Comparison of ENCODE assay signal across 8 cellular contexts in the genomic region with DNA sequence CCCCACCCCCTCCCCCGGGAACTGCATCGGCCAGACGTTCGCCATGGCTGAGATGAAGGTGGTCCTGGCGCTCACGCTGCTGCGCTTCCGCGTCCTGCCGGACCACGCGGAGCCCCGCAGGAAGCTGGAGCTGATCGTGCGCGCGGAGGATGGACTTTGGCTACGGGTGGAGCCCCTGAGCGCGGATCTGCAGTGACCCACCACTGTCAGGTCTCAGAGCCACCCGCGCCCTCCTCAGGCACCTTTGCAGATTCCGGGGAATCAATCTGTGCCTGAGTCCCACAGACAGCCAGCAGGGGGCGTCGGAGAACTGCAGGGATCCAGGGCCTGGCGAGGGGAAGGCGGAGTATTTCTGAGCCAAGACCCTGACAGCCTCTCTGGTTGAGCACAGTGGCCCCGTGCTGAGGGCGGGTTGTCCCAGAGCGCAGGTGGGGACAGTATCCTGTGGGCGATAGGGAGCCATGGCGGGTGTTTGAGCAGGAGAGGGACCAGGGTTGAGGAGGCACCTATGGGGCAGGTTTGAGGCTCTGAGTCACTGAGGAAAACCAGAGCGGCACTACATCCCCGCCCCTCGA. TPM values are rescaled to one million over a fixed set of nuclear protein-coding genes. Genes with fewer than 3 reads are reported as not detected.
DNase-seq lines count a peak whose midpoint lies in the region; ATAC-seq and TF ChIP-seq lines count a peak whose summit lies in the region.

No MANE protein-coding gene starts in this region.

- peak; percentile 77 for TF ChIP-seq CTCF in AG04450 (IDR thresholded peaks at IDR 0.05; ENCODE audit: low read depth, low read length)
- peak; percentile 94 for TF ChIP-seq CTCF in GM20000 (IDR thresholded peaks at IDR 0.05; ENCODE audit: extremely low read depth, missing control alignments)
- TF ChIP-seq CTCF in endodermal cell (conservative IDR thresholded peaks at IDR 0.05) = peak; percentile 74
- TF ChIP-seq CTCF in mucosa of descending colon (IDR thresholded peaks at IDR 0.05) = peak; percentile 68

- 60 to 70% methylated on average over 4 to 35 of the region's 35 CpGs for WGBS in endodermal cell (ENCODE audit: insufficient coverage in 1 of 2, insufficient read length in 1 of 2), 2 experiments

- H3K9me3 Mint-ChIP-seq in activated CD8-positive, alpha-beta memory T cell treated with anti-CD3 and anti-CD28 coated beads, Interleukin-2, amount 10 ng/mL, durations not matched to agents 7 days and 5 days (ENCODE audit: low read depth) = no peaks in the 10 kb centered on the region
- peaks cover 80% of the 10 kb centered on the region for H3K9me3 Mint-ChIP-seq in endodermal cell

- H3K27ac ChIP-seq in AG04450 (ENCODE audit: low read depth, low read length) (no peak overlapping the region), endodermal cell (ENCODE audit: low read depth, low read length) (no peak overlapping the region)

- H3K27me3 Mint-ChIP-seq in activated CD8-positive, alpha-beta memory T cell treated with anti-CD3 and anti-CD28 coated beads, Interleukin-2, amount 10 ng/mL, durations not matched to agents 7 days and 5 days = peaks cover 30% of the 10 kb centered on the region
- H3K27me3 Mint-ChIP-seq in endodermal cell (ENCODE audit: insufficient read depth) = peaks cover 2% of the 10 kb centered on the region

- H3K36me3 ChIP-seq in endodermal cell (ENCODE audit: control insufficient read depth, insufficient read depth, low read length) = no peaks in the 10 kb centered on the region
- no peaks in the 10 kb centered on the region for H3K36me3 ChIP-seq in mucosa of descending colon (ENCODE audit: low read depth)

- no peaks in the 10 kb centered on the region for H3K36me3 Mint-ChIP-seq in activated CD8-positive, alpha-beta memory T cell treated with anti-CD3 and anti-CD28 coated beads, Interleukin-2, amount 10 ng/mL, durations not matched to agents 7 days and 5 days
- no peaks in the 10 kb centered on the region for H3K36me3 Mint-ChIP-seq in endodermal cell (ENCODE audit: low read depth)

- peaks cover 3% of the 10 kb centered on the region for H3K4me1 Mint-ChIP-seq in activated CD8-positive, alpha-beta memory T cell treated with anti-CD3 and anti-CD28 coated beads, Interleukin-2, amount 10 ng/mL, durations not matched to agents 7 days and 5 days
- no peaks in the 10 kb centered on the region for H3K4me1 Mint-ChIP-seq in endodermal cell

- H3K9me3 ChIP-seq in AG04450 (ENCODE audit: control insufficient read depth, insufficient read depth, low read length) = peaks cover 6% of the 10 kb centered on the region; the same call in 1 of the 2 replicates
- peaks cover 40% of the 10 kb centered on the region for H3K9me3 ChIP-seq in endodermal cell (ENCODE audit: control insufficient read depth, low read length)
- H3K9me3 ChIP-seq in mucosa of descending colon = no peaks in the 10 kb centered on the region

- H3K27me3 ChIP-seq in AG04450 (ENCODE audit: control insufficient read depth, insufficient read depth, low read length) = peaks cover 2% of the 10 kb centered on the region
- no peaks in the 10 kb centered on the region for H3K27me3 ChIP-seq in endodermal cell (ENCODE audit: control insufficient read depth, insufficient read depth, low read length, poor library complexity, severe bottlenecking)

- peak; percentile 13 for DNase-seq in AG04450 (ENCODE audit: low read depth, low spot score)
- DNase-seq in GM20000 (ENCODE audit: low spot score) = peak; percentile 81
- peak; percentile 77 for DNase-seq in NOMO-1 treated with dmso at 0.1 percent for 144 hours (lab: John Stamatoyannopoulos, UW; ENCODE audit: unreplicated experiment)
- DNase-seq in activated CD8-positive, alpha-beta memory T cell treated with anti-CD3 and anti-CD28 coated beads, Interleukin-2, amount 10 ng/mL, durations not matched to agents 7 days and 5 days = peak; percentile 85
- DNase-seq in endodermal cell = peak; percentile 97
- DNase-seq in mucosa of descending colon = peak; percentile 79 to 91 (median 86)
- DNase-seq in stimulated activated CD8-positive, alpha-beta memory T cell treated with anti-CD3 and anti-CD28 coated beads, Interleukin-4, amount 100 ng/mL, for 48 hours = peak; percentile 96

- H3K4me3 Mint-ChIP-seq in activated CD8-positive, alpha-beta memory T cell treated with anti-CD3 and anti-CD28 coated beads, Interleukin-2, amount 10 ng/mL, durations not matched to agents 7 days and 5 days = peak overlapping the region; percentile 35
- H3K4me3 Mint-ChIP-seq in endodermal cell = no peak overlapping the region

- H3K4me3 ChIP-seq in AG04450 (ENCODE audit: low read depth, low read length) (peak overlapping the region; percentile 13; the same call in 1 of the 2 replicates), endodermal cell (ENCODE audit: low read length) (no peak overlapping the region), mucosa of descending colon (no peak overlapping the region)

- POLR2A ChIA-PET in AG04450 (lab: Yijun Ruan, JAX) = no interaction called here

- CTCF ChIA-PET in AG04450 (lab: Charles Lee) = no interaction called here
- CTCF ChIA-PET in activated CD8-positive, alpha-beta memory T cell treated with anti-CD3 and anti-CD28 coated beads, Interleukin-2, amount 10 ng/mL, durations not matched to agents 7 days and 5 days (lab: Charles Lee) = no interaction called here

- H3K9ac ChIP-seq in endodermal cell (ENCODE audit: extremely low read depth, low read length, poor library complexity, severe bottlenecking) = no peak overlapping the region

- H3K27ac Mint-ChIP-seq in activated CD8-positive, alpha-beta memory T cell treated with anti-CD3 and anti-CD28 coated beads, Interleukin-2, amount 10 ng/mL, durations not matched to agents 7 days and 5 days = no peak overlapping the region
- H3K27ac Mint-ChIP-seq in endodermal cell = no peak overlapping the region

- intact Hi-C loops in mucosa of descending colon (cut with DNase I, micrococcal nuclease) = no loop called here

- peak; percentile 96 for ATAC-seq in activated CD8-positive, alpha-beta memory T cell treated with anti-CD3 and anti-CD28 coated beads, Interleukin-2, amount 10 ng/mL, durations not matched to agents 7 days and 5 days
- ATAC-seq in mucosa of descending colon = peak; percentile 93
- ATAC-seq in HG03135 (IDR thresholded peaks at IDR 0.05; ENCODE audit: unreplicated experiment) = no peak

- H3K4me1 ChIP-seq in endodermal cell (ENCODE audit: control insufficient read depth, insufficient read depth, low read length) (no peaks in the 10 kb centered on the region), mucosa of descending colon (ENCODE audit: low read depth) (no peaks in the 10 kb centered on the region)

RNA-seq across cellular contexts. Expression of a gene that starts 30.4 kb away (rescaled TPM):
- not detected in 2 replicates for polyA plus RNA-seq in AG04450 (2011; rRNA removed)
- polyA minus RNA-seq in AG04450 (2011; rRNA and poly(A)+ RNA removed) = not detected in 2 replicates
- not detected for total RNA-seq in activated CD8-positive, alpha-beta memory T cell treated with anti-CD3 and anti-CD28 coated beads, Interleukin-2, amount 10 ng/mL, durations not matched to agents 7 days and 5 days
- total RNA-seq in endodermal cell (not detected), mucosa of descending colon (not detected)
- not detected for polyA plus RNA-seq in endodermal cell (2013, experiment 1 of 2)
- polyA plus RNA-seq in endodermal cell (2013, experiment 2 of 2) = not detected

RNA-seq across cellular contexts. Expression of a gene that starts 56.1 kb away (rescaled TPM):
- 0.11 TPM in 1 of 2 replicates, not detected in the other for polyA plus RNA-seq in AG04450 (2011; rRNA removed)
- not detected in 2 replicates for polyA minus RNA-seq in AG04450 (2011; rRNA and poly(A)+ RNA removed)
- total RNA-seq in activated CD8-positive, alpha-beta memory T cell treated with anti-CD3 and anti-CD28 coated beads, Interleukin-2, amount 10 ng/mL, durations not matched to agents 7 days and 5 days = under 1 TPM in 1 of 2 experiments, not detected in 1; 0.26 TPM
- total RNA-seq in endodermal cell (not detected), mucosa of descending colon (1 to 10 TPM; 2.7 to 7.8 (median 4.3) TPM)
- not detected for polyA plus RNA-seq in endodermal cell (2013, experiment 1 of 2)
- polyA plus RNA-seq in endodermal cell (2013, experiment 2 of 2) = not detected

Comparison
In these comparisons a context has a peak if more than half of its experiments do, and no peak if none do; other contexts are left out.
1. DNase-seq: peak in every context shown above with its lines; median percentile 97 in endodermal cell; 96 in stimulated activated CD8-positive, alpha-beta memory T cell treated with anti-CD3 and anti-CD28 coated beads, Interleukin-4, amount 100 ng/mL, for 48 hours; 86 in mucosa of descending colon; 85 in activated CD8-positive, alpha-beta memory T cell treated with anti-CD3 and anti-CD28 coated beads, Interleukin-2, amount 10 ng/mL, durations not matched to agents 7 days and 5 days; 81 in GM20000; 77 in NOMO-1 treated with dmso at 0.1 percent for 144 hours; 13 in AG04450.